19 cellular contexts compared by ENCODE assay signal in genomic region chr15:38532728-38533127, GRCh38. TPM values are rescaled to one million over a fixed set of nuclear protein-coding genes. Genes with fewer than 3 reads are reported as not detected.
A peak's percentile ranks its signal among the peaks of the same experiment; 100 is the strongest.
DNase-seq lines count a peak whose midpoint lies in the region; ATAC-seq and TF ChIP-seq lines count a peak whose summit lies in the region.
"Had no signal": no experiment of that assay in that cellular context is flagged by ENCODE, and none has a peak within 500 bp of the region (broad histone marks: within the 10 kb centered on the region; RNA-seq: fewer than 3 reads in every experiment).

No MANE protein-coding gene starts in this region.

- H3K27ac ChIP-seq in right lobe of liver = no peak overlapping the region
- H3K27ac ChIP-seq: brain microvascular endothelial cell, GM23248, left ventricle myocardium inferior, SK-N-MC, thoracic aorta, WERI-Rb-1 had no signal

- ATAC-seq in natural killer cell = no peak
- ATAC-seq in omental fat pad (ENCODE audit: low FRiP score) = no peak
- no peak for ATAC-seq in right lobe of liver

- H3K4me1 Mint-ChIP-seq in activated naive CD4-positive, alpha-beta T cell treated with anti-CD3 and anti-CD28 coated beads, Interleukin-2, amount 10 ng/mL, durations not matched to agents 7 days and 5 days = peaks cover 90% of the 10 kb centered on the region
- peaks cover 97% of the 10 kb centered on the region for H3K4me1 Mint-ChIP-seq in activated naive CD8-positive, alpha-beta T cell (ENCODE audit: low read depth)
- peaks cover 97% of the 10 kb centered on the region in 2 donors for H3K4me1 Mint-ChIP-seq in natural killer cell

- no peaks in the 10 kb centered on the region for H3K27me3 ChIP-seq in right lobe of liver
- H3K27me3 ChIP-seq: brain microvascular endothelial cell had no signal

- no peaks in the 10 kb centered on the region for H3K4me1 ChIP-seq in right lobe of liver

- H3K36me3 Mint-ChIP-seq in activated naive CD4-positive, alpha-beta T cell treated with anti-CD3 and anti-CD28 coated beads, Interleukin-2, amount 10 ng/mL, durations not matched to agents 7 days and 5 days = peaks cover 93% of the 10 kb centered on the region
- H3K36me3 Mint-ChIP-seq in activated naive CD8-positive, alpha-beta T cell = peaks cover 34% of the 10 kb centered on the region
- H3K36me3 Mint-ChIP-seq in natural killer cell = no peaks in the 10 kb centered on the region

- H3K9me3 ChIP-seq in right lobe of liver = no peaks in the 10 kb centered on the region
- H3K9me3 ChIP-seq: left ventricle myocardium inferior, thoracic aorta had no signal

- TF ChIP-seq CTCF in natural killer cell (IDR thresholded peaks at IDR 0.05) (no peak), omental fat pad (IDR thresholded peaks at IDR 0.05) (no peak), right lobe of liver (IDR thresholded peaks at IDR 0.05) (no peak)

- intact Hi-C loops in natural killer cell (cut with micrococcal nuclease) = loop anchor here (5.0 kb wide), 2 partner anchors 35 to 40 kb away; no protein-coding TSS in a partner anchor
- intact Hi-C loops in right lobe of liver (cut with DNase I) = no loop called here

- no peak overlapping the region for H3K4me3 ChIP-seq in right lobe of liver
- H3K4me3 ChIP-seq: GM23248, left ventricle myocardium inferior, SK-N-MC, thoracic aorta had no signal

- CTCF ChIA-PET in activated naive CD4-positive, alpha-beta T cell treated with anti-CD3 and anti-CD28 coated beads, Interleukin-2, amount 10 ng/mL, durations not matched to agents 7 days and 5 days (lab: Charles Lee) = interaction anchor here (2.1 to 5.3 kb wide), 2 partner anchors 150 to 158 kb away, joined by 6 to 20 read pairs; no protein-coding TSS in a partner anchor

- 48% methylated on average over 3 of the region's 3 CpGs for WGBS in right lobe of liver (ENCODE audit: insufficient coverage, low coverage, low lambda C conversion rate, missing lambda C conversion rate)

- H3K9me3 Mint-ChIP-seq in activated naive CD4-positive, alpha-beta T cell treated with anti-CD3 and anti-CD28 coated beads, Interleukin-2, amount 10 ng/mL, durations not matched to agents 7 days and 5 days = no peaks in the 10 kb centered on the region
- no peaks in the 10 kb centered on the region for H3K9me3 Mint-ChIP-seq in activated naive CD8-positive, alpha-beta T cell (ENCODE audit: low read depth)
- H3K9me3 Mint-ChIP-seq in natural killer cell = no peaks in the 10 kb centered on the region

- no peak for DNase-seq in activated naive CD4-positive, alpha-beta T cell treated with anti-CD3 and anti-CD28 coated beads, Interleukin-2, amount 10 ng/mL, durations not matched to agents 7 days and 5 days
- DNase-seq in activated naive CD4-positive, alpha-beta T cell (lab: John Stamatoyannopoulos, UW) = no peak
- DNase-seq in OCI-M1 (lab: John Stamatoyannopoulos, UW) (peak; percentile 3), natural killer cell (no peak), GF-D8 (lab: John Stamatoyannopoulos, UW) (no peak), omental fat pad (ENCODE audit: low spot score) (no peak), right lobe of liver (no peak)
- DNase-seq: activated CD4-positive, alpha-beta T cell treated with anti-CD3 and anti-CD28 coated beads, Interleukin-2, amount 50 U/mL, for 1 hour; brain microvascular endothelial cell; C1 segment of cervical spinal cord; GM23248; Kasumi-1; left ventricle myocardium inferior; mesendoderm; stimulated activated naive CD4-positive, alpha-beta T cell treated with Interleukin-2 at 50 U/mL for 16 hours; WERI-Rb-1 had no signal

- no peaks in the 10 kb centered on the region for H3K27me3 Mint-ChIP-seq in activated naive CD4-positive, alpha-beta T cell treated with anti-CD3 and anti-CD28 coated beads, Interleukin-2, amount 10 ng/mL, durations not matched to agents 7 days and 5 days
- no peaks in the 10 kb centered on the region for H3K27me3 Mint-ChIP-seq in activated naive CD8-positive, alpha-beta T cell
- H3K27me3 Mint-ChIP-seq in natural killer cell (ENCODE audit: low read depth in 2 of 2) = no peaks in the 10 kb centered on the region

- H3K36me3 ChIP-seq in right lobe of liver = no peaks in the 10 kb centered on the region
- H3K36me3 ChIP-seq: brain microvascular endothelial cell, left ventricle myocardium inferior, thoracic aorta, WERI-Rb-1 had no signal

- no peak overlapping the region for H3K4me3 Mint-ChIP-seq in activated naive CD4-positive, alpha-beta T cell treated with anti-CD3 and anti-CD28 coated beads, Interleukin-2, amount 10 ng/mL, durations not matched to agents 7 days and 5 days
- H3K4me3 Mint-ChIP-seq in activated naive CD8-positive, alpha-beta T cell = peak overlapping the region; percentile 3
- H3K4me3 Mint-ChIP-seq in natural killer cell = no peak overlapping the region

- no peak for TF ChIP-seq POLR2A in right lobe of liver (IDR thresholded peaks at IDR 0.05)

- H3K27ac Mint-ChIP-seq in activated naive CD4-positive, alpha-beta T cell treated with anti-CD3 and anti-CD28 coated beads, Interleukin-2, amount 10 ng/mL, durations not matched to agents 7 days and 5 days = peak overlapping the region; percentile 73
- peak overlapping the region; percentile 87 for H3K27ac Mint-ChIP-seq in activated naive CD8-positive, alpha-beta T cell
- peak overlapping the region; percentile 17 to 82 for H3K27ac Mint-ChIP-seq in natural killer cell

RNA-seq across cellular contexts. Expression of gene RASGRP1, which starts 31.9 kb away (rescaled TPM):
- total RNA-seq in natural killer cell (100 to 1,000 TPM in 1 of 3 donors, 10 to 100 TPM in 2; 65.9 to 122 (median 96.5) TPM), omental fat pad (1 to 10 TPM in 3 of 4 donors, under 1 TPM in 1; 0.79 to 6.2 (median 1.9) TPM), right lobe of liver (under 1 TPM; 0.11 to 0.64 (median 0.32) TPM)

Comparison
In these comparisons a context has a peak if more than half of its experiments do, and no peak if none do; other contexts are left out.
1. RNA of gene RASGRP1, which starts 31.9 kb away (total RNA-seq): 65.9 to 122 TPM in natural killer cell; 0.79 to 6.2 TPM in omental fat pad and 0.11 to 0.64 TPM in right lobe of liver; every median in the first group is over 4 times any median in the second.
2. Peak in every context shown above with its lines, with median percentiles within 50 percentile points of each other: H3K27ac Mint-ChIP-seq.